Comparison of ENCODE assay signal across 17 cellular contexts in genomic region chr1:248904437-248905216, GRCh38. TPM values are rescaled to one million over a fixed set of nuclear protein-coding genes. Genes with fewer than 3 reads are reported as not detected.
DNase-seq lines count a peak whose midpoint lies in the region; ATAC-seq and TF ChIP-seq lines count a peak whose summit lies in the region.
"Had no signal": no experiment of that assay in that cellular context is flagged by ENCODE, and none has a peak within 500 bp of the region (broad histone marks: within the 10 kb centered on the region; RNA-seq: fewer than 3 reads in every experiment).

No MANE protein-coding gene starts in this region.

- CTCF ChIA-PET in Caco-2 (lab: Charles Lee) = no interaction called here
- CTCF ChIA-PET in mammary epithelial cell (lab: Charles Lee; ENCODE audit: low non-redundant PET) = no interaction called here

- H3K4me1 Mint-ChIP-seq in Caco-2 (ENCODE audit: low read depth, unreplicated experiment) = peaks cover 18% of the 10 kb centered on the region

- in situ Hi-C loops in mammary epithelial cell (cut with MboI; ENCODE audit: low sequenced_read_pairs in 2 of 2) = no loop called here

- BruUV-seq in Caco-2 (replicated peaks; lab: Mats Ljungman, UMichigan) (no TSS peak), mammary epithelial cell (replicated peaks; lab: Mats Ljungman, UMichigan) (no TSS peak)

- TF ChIP-seq CTCF in Caco-2 (IDR thresholded peaks at IDR 0.05; ENCODE audit: insufficient read depth in 1 of 2, low read depth in 1 of 2, low read length in 1 of 2, severe bottlenecking in 1 of 2, unreplicated experiment in 1 of 2) (no peak), KMS-11 (conservative IDR thresholded peaks at IDR 0.05; ENCODE audit: low read depth, low read length) (no peak), mammary epithelial cell (conservative IDR thresholded peaks at IDR 0.05 in 1 of 2, IDR thresholded peaks at IDR 0.05 in 1 of 2; ENCODE audit: extremely low read depth in 1 of 2, insufficient read depth in 1 of 2, low read depth in 1 of 2, low read length in 2 of 2) (no peak), foreskin keratinocyte (conservative IDR thresholded peaks at IDR 0.05) (no peak)

- H3K27ac Mint-ChIP-seq in Caco-2 (ENCODE audit: unreplicated experiment) = no peak overlapping the region

- peaks cover 8% of the 10 kb centered on the region for H3K27me3 Mint-ChIP-seq in Caco-2 (ENCODE audit: insufficient read depth, unreplicated experiment)

- H3K79me2 ChIP-seq in KMS-11 (ENCODE audit: insufficient read depth, low read depth) (peaks cover 29% of the 10 kb centered on the region; the same call in 1 of the 2 replicates), mammary epithelial cell (ENCODE audit: insufficient read depth, low read length) (peaks cover 26% of the 10 kb centered on the region)

- peak overlapping the region; percentile 87 for H3K4me3 Mint-ChIP-seq in Caco-2 (ENCODE audit: unreplicated experiment)

- DNase-seq in Caco-2 (no peak), mammary epithelial cell (no peak), NCI-H748 (lab: John Stamatoyannopoulos, UW; ENCODE audit: unreplicated experiment) (no peak), GDM1 (lab: John Stamatoyannopoulos, UW) (no peak), foreskin keratinocyte (no peak)
- DNase-seq: activated naive CD4-positive, alpha-beta T cell treated with Interleukin-2 at 50 U/mL for 16 hours; brain microvascular endothelial cell; C1 segment of cervical spinal cord; dermis blood vessel endothelial cell; head of caudate nucleus; kidney; NCI-H2081; NCI-H526 treated with DMSO at 0.1 percent for 48 hours; ovary; WERI-Rb-1 had no signal

- H4K20me1 ChIP-seq in KMS-11 (ENCODE audit: insufficient read depth) = no peaks in the 10 kb centered on the region
- no peaks in the 10 kb centered on the region for H4K20me1 ChIP-seq in mammary epithelial cell (ENCODE audit: insufficient read depth, low read length)

- intact Hi-C loops in Caco-2 (cut with micrococcal nuclease; ENCODE audit: unreplicated experiment) = no loop called here
- intact Hi-C loops in mammary epithelial cell (cut with micrococcal nuclease) = no loop called here

- POLR2A ChIA-PET in Caco-2 (lab: Charles Lee) = no interaction called here

- no peaks in the 10 kb centered on the region for H3K9me3 ChIP-seq in Caco-2
- H3K9me3 ChIP-seq in mammary epithelial cell (replicated peaks; ENCODE audit: insufficient read depth, low read length) = no peaks in the 10 kb centered on the region
- no peaks in the 10 kb centered on the region for H3K9me3 ChIP-seq in neuron (ENCODE audit: low read length)
- H3K9me3 ChIP-seq: ovary had no signal

- H3K27ac ChIP-seq in KMS-11 = no peak overlapping the region
- no peak overlapping the region for H3K27ac ChIP-seq in mammary epithelial cell (ENCODE audit: insufficient read depth, low read depth, low read length)
- H3K27ac ChIP-seq in foreskin keratinocyte = no peak overlapping the region
- H3K27ac ChIP-seq: brain microvascular endothelial cell had no signal

- H2AFZ ChIP-seq in KMS-11 (ENCODE audit: low read depth) = peak overlapping the region; percentile 86; the same call in 1 of the 2 replicates
- peak overlapping the region; percentile 97 for H2AFZ ChIP-seq in mammary epithelial cell (ENCODE audit: low read depth, low read length)
- peak overlapping the region; percentile 21 for H2AFZ ChIP-seq in neuron (ENCODE audit: low read depth, low read length)

- H3K4me1 ChIP-seq in Caco-2 = peaks cover 9% of the 10 kb centered on the region
- peaks cover 42% of the 10 kb centered on the region for H3K4me1 ChIP-seq in KMS-11 (ENCODE audit: low read depth, poor library complexity, severe bottlenecking)
- peaks cover 7% of the 10 kb centered on the region for H3K4me1 ChIP-seq in mammary epithelial cell (ENCODE audit: insufficient read depth, low read length)
- H3K4me1 ChIP-seq in neuron (ENCODE audit: insufficient read depth, low read length) = peaks cover 14% of the 10 kb centered on the region
- no peaks in the 10 kb centered on the region for H3K4me1 ChIP-seq in foreskin keratinocyte

- H3K4me2 ChIP-seq in KMS-11 (peak overlapping the region; percentile 99), mammary epithelial cell (ENCODE audit: insufficient read depth, low read depth, low read length) (no peak overlapping the region)

- WGBS in mammary epithelial cell (ENCODE audit: low coverage, missing lambda C conversion rate) = 76% methylated on average over 3 of the region's 3 CpGs

- ATAC-seq in foreskin keratinocyte = no peak

- H3K9ac ChIP-seq in KMS-11 = no peak overlapping the region
- H3K9ac ChIP-seq in mammary epithelial cell (ENCODE audit: insufficient read depth, low read length) = no peak overlapping the region

- H3K36me3 ChIP-seq in Caco-2 (ENCODE audit: control insufficient read depth, insufficient read depth, low read length) = no peaks in the 10 kb centered on the region
- no peaks in the 10 kb centered on the region for H3K36me3 ChIP-seq in KMS-11 (ENCODE audit: insufficient read depth)
- no peaks in the 10 kb centered on the region for H3K36me3 ChIP-seq in mammary epithelial cell (ENCODE audit: insufficient read depth, low read length)
- H3K36me3 ChIP-seq in neuron (ENCODE audit: insufficient read depth, low read length) = no peaks in the 10 kb centered on the region
- H3K36me3 ChIP-seq: brain microvascular endothelial cell, ovary, WERI-Rb-1 had no signal

- H3K9me3 Mint-ChIP-seq in Caco-2 (ENCODE audit: unreplicated experiment) = no peaks in the 10 kb centered on the region

- H3K27me3 ChIP-seq in Caco-2 (replicated peaks; ENCODE audit: control insufficient read depth, insufficient read depth, low read length) = no peaks in the 10 kb centered on the region
- no peaks in the 10 kb centered on the region for H3K27me3 ChIP-seq in KMS-11 (ENCODE audit: insufficient read depth, low read depth)
- no peaks in the 10 kb centered on the region for H3K27me3 ChIP-seq in mammary epithelial cell (ENCODE audit: insufficient read depth, low read length)
- H3K27me3 ChIP-seq in neuron (ENCODE audit: insufficient read depth, low read length) = no peaks in the 10 kb centered on the region
- peaks cover 10% of the 10 kb centered on the region for H3K27me3 ChIP-seq in foreskin keratinocyte
- H3K27me3 ChIP-seq: ovary had no signal

- no peak overlapping the region for H3K4me3 ChIP-seq in Caco-2 (ENCODE audit: low read depth, low read length)
- H3K4me3 ChIP-seq in KMS-11 (IDR thresholded peaks at IDR 0.05; ENCODE audit: insufficient read depth, low read depth, low read length) = no peak overlapping the region
- no peak overlapping the region for H3K4me3 ChIP-seq in mammary epithelial cell (replicated peaks in 1 of 3; ENCODE audit: insufficient read depth in 1 of 3, low read depth in 2 of 3, low read length in 3 of 3)
- H3K4me3 ChIP-seq in neuron (ENCODE audit: low read length) = no peak overlapping the region

- dilution Hi-C loops in mammary epithelial cell (cut with HindIII; ENCODE audit: low sequenced_read_pairs) = no loop called here

- H3K36me3 Mint-ChIP-seq in Caco-2 (ENCODE audit: insufficient read depth, unreplicated experiment) = peaks cover 8% of the 10 kb centered on the region

RNA-seq across cellular contexts. Expression of gene PGBD2, which starts 1.4 kb away (rescaled TPM):
- total RNA-seq in Caco-2 (2022) (6.7 and 7.0 TPM in 2 replicates), mammary epithelial cell (1 to 10 TPM; 3.8 to 4.2 TPM), foreskin keratinocyte (3.4 and 4.1 TPM in 2 replicates)
- polyA plus RNA-seq in mammary epithelial cell (3.9 TPM), foreskin keratinocyte (2.0 and 2.4 TPM in 2 replicates)
- polyA minus RNA-seq in mammary epithelial cell = not detected

RNA-seq across cellular contexts. Expression of gene ZNF692, which starts 45.7 kb away (rescaled TPM):
- total RNA-seq in Caco-2 (2022) (48.5 and 58.4 TPM in 2 replicates), mammary epithelial cell (10 to 100 TPM in 1 of 2 donors, 1 to 10 TPM in 1; 9.0 to 39.9 TPM), foreskin keratinocyte (26.2 and 27.3 TPM in 2 replicates)
- polyA plus RNA-seq in mammary epithelial cell (27.9 TPM), foreskin keratinocyte (33.1 and 33.8 TPM in 2 replicates)
- polyA minus RNA-seq in mammary epithelial cell = 21.7 TPM

Comparison
In these comparisons a context has a peak if more than half of its experiments do, and no peak if none do; other contexts are left out.
1. H2AFZ ChIP-seq: peak in every context shown above with its lines; median percentile 97 in mammary epithelial cell; 86 in KMS-11; 21 in neuron.